Comparison of ENCODE assay signal across 8 cellular contexts in the genomic region with DNA sequence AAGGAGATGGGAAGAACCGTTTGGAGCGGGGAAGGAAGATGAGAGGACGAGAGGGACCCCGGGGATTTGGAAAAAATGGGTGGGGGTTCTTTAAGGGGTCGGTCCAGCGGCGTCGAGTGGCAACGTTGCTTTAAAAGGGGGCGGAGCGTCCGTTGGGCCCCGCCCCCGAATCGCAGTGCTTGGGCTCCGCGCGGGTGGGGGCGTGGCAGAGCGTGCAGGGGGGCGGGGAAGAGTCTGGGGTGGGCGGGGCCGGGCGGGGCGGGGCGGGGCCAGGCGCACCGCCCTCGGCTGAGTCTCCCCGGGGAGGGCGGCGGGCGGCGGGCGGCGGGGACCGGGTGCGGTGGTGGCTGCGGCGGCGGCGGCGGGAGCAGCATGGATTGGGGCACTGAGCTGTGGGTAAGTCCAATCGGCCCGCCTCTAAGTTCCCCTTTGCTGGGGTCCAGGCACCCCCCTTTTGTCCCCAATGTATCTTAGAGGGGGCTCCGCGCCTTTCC. TPM values are rescaled to one million over a fixed set of nuclear protein-coding genes. Genes with fewer than 3 reads are reported as not detected.
A peak's percentile ranks its signal among the peaks of the same experiment; 100 is the strongest.
DNase-seq lines count a peak whose midpoint lies in the region; ATAC-seq and TF ChIP-seq lines count a peak whose summit lies in the region.

A gene with protein sequence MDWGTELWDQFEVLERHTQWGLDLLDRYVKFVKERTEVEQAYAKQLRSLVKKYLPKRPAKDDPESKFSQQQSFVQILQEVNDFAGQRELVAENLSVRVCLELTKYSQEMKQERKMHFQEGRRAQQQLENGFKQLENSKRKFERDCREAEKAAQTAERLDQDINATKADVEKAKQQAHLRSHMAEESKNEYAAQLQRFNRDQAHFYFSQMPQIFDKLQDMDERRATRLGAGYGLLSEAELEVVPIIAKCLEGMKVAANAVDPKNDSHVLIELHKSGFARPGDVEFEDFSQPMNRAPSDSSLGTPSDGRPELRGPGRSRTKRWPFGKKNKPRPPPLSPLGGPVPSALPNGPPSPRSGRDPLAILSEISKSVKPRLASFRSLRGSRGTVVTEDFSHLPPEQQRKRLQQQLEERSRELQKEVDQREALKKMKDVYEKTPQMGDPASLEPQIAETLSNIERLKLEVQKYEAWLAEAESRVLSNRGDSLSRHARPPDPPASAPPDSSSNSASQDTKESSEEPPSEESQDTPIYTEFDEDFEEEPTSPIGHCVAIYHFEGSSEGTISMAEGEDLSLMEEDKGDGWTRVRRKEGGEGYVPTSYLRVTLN (plus strand): TSS at position 291 of the 494 bp plus-strand sequence. CDS start 82 bp downstream, at position 373.

- H3K27me3 ChIP-seq in BLaER1: no peaks in the 10 kb centered on the region
- H3K27me3 ChIP-seq in HUES48 (ENCODE audit: control insufficient read depth, insufficient read depth, low read length): no peaks in the 10 kb centered on the region
- H3K27me3 ChIP-seq in SJSA1 (replicated peaks): no peaks in the 10 kb centered on the region

- H3K4me3 ChIP-seq in BLaER1 (peak within 1 kb of the TSS; percentile 78), HUES48 (ENCODE audit: low read depth, low read length) (peak within 1 kb of the TSS; percentile 73), SJSA1 (peak within 1 kb of the TSS; percentile 72)

- H3K27ac ChIP-seq in BLaER1 (peak within 1 kb of the TSS; percentile 78), HUES48 (ENCODE audit: low read depth, low read length) (peak within 1 kb of the TSS; percentile 92), SJSA1 (peak within 1 kb of the TSS; percentile 59)

- H3K9me3 ChIP-seq in BLaER1: no peaks in the 10 kb centered on the region
- no peaks in the 10 kb centered on the region for H3K9me3 ChIP-seq in HUES48 (ENCODE audit: control insufficient read depth, insufficient read depth, low read length)
- H3K9me3 ChIP-seq in SJSA1 (replicated peaks): no peaks in the 10 kb centered on the region

- H3K9ac ChIP-seq in BLaER1: peak within 1 kb of the TSS; percentile 76
- peak within 1 kb of the TSS; percentile 51 for H3K9ac ChIP-seq in HUES48 (ENCODE audit: low read depth, low read length)

- no peak for TF ChIP-seq CTCF in neural crest cell (conservative IDR thresholded peaks at IDR 0.05)

- no peaks in the 10 kb centered on the region for H3K36me3 Mint-ChIP-seq in neural crest cell (ENCODE audit: low read depth)

- H3K4me3 Mint-ChIP-seq in neural crest cell: peak within 1 kb of the TSS; percentile 92
- H3K4me3 Mint-ChIP-seq in stimulated activated naive CD8-positive, alpha-beta T cell treated with anti-CD3 and anti-CD28 coated beads, Interleukin-15, amount 100 ng/mL, for 72 hours: peak within 1 kb of the TSS; percentile 86 to 98

- H3K9me3 Mint-ChIP-seq in neural crest cell: no peaks in the 10 kb centered on the region
- no peaks in the 10 kb centered on the region for H3K9me3 Mint-ChIP-seq in stimulated activated naive CD8-positive, alpha-beta T cell treated with anti-CD3 and anti-CD28 coated beads, Interleukin-15, amount 100 ng/mL, for 72 hours

- H3K4me2 ChIP-seq in BLaER1: peak within 1 kb of the TSS; percentile 99

- H3K4me1 Mint-ChIP-seq in neural crest cell: peaks cover 63% of the 10 kb centered on the region
- H3K4me1 Mint-ChIP-seq in stimulated activated naive CD8-positive, alpha-beta T cell treated with anti-CD3 and anti-CD28 coated beads, Interleukin-15, amount 100 ng/mL, for 72 hours: peaks cover 39% of the 10 kb centered on the region

- peak; percentile 0 for ATAC-seq in stimulated activated naive CD8-positive, alpha-beta T cell treated with anti-CD3 and anti-CD28 coated beads, Interleukin-15, amount 100 ng/mL, for 72 hours

- H3K4me1 ChIP-seq in BLaER1: peaks cover 45% of the 10 kb centered on the region
- peaks cover 44% of the 10 kb centered on the region for H3K4me1 ChIP-seq in HUES48 (ENCODE audit: control insufficient read depth, insufficient read depth, low read length)
- H3K4me1 ChIP-seq in SJSA1 (replicated peaks): peaks cover 43% of the 10 kb centered on the region

- H4K20me1 ChIP-seq in BLaER1: peaks cover 9% of the 10 kb centered on the region; the same call in 1 of the 2 replicates

- peak in 1 of 2 experiments; percentile 78 for DNase-seq in SJSA1 (ENCODE audit: low read depth in 1 of 2, low spot score in 2 of 2)
- DNase-seq in activated naive CD4-positive, alpha-beta T cell treated with Interleukin-2 at 50 U/mL for 16 hours: peak; percentile 82
- DNase-seq in foreskin melanocyte: peak; percentile 61
- peak; percentile 71 for DNase-seq in neural crest cell (ENCODE audit: low read depth, low spot score)
- DNase-seq in stimulated activated naive CD8-positive, alpha-beta T cell treated with anti-CD3 and anti-CD28 coated beads, Interleukin-15, amount 100 ng/mL, for 72 hours: peak; percentile 84 to 85
- DNase-seq in SW480 (ENCODE audit: low spot score): no peak

- peaks cover 20% of the 10 kb centered on the region for H3K36me3 ChIP-seq in BLaER1
- peaks cover 20% of the 10 kb centered on the region for H3K36me3 ChIP-seq in HUES48 (ENCODE audit: control insufficient read depth, insufficient read depth, low read length)
- peaks cover 16% of the 10 kb centered on the region for H3K36me3 ChIP-seq in SJSA1

- H3K27ac Mint-ChIP-seq in neural crest cell (ENCODE audit: unreplicated experiment): peak within 1 kb of the TSS; percentile 95
- H3K27ac Mint-ChIP-seq in stimulated activated naive CD8-positive, alpha-beta T cell treated with anti-CD3 and anti-CD28 coated beads, Interleukin-15, amount 100 ng/mL, for 72 hours: peak within 1 kb of the TSS; percentile 14 to 100

- H3K27me3 Mint-ChIP-seq in neural crest cell (ENCODE audit: low read depth): peaks cover 5% of the 10 kb centered on the region
- H3K27me3 Mint-ChIP-seq in stimulated activated naive CD8-positive, alpha-beta T cell treated with anti-CD3 and anti-CD28 coated beads, Interleukin-15, amount 100 ng/mL, for 72 hours: no peaks in the 10 kb centered on the region

RNA-seq across cellular contexts. Expression of the gene that starts here (rescaled TPM):
- total RNA-seq in SJSA1 (2014; rRNA removed; shearing (Covaris generic)): 25.1 and 50.0 TPM in 2 replicates
- total RNA-seq in neural crest cell: 19.0 and 20.6 TPM in 2 replicates
